8 cellular contexts compared by ENCODE assay signal in genomic region chr17:76671123-76671911, GRCh38. TPM values are rescaled to one million over a fixed set of nuclear protein-coding genes. Genes with fewer than 3 reads are reported as not detected.
A peak's percentile ranks its signal among the peaks of the same experiment; 100 is the strongest.
DNase-seq lines count a peak whose midpoint lies in the region; ATAC-seq lines count a peak whose summit lies in the region.

No MANE protein-coding gene starts in this region.

- no peaks in the 10 kb centered on the region for H3K9me3 ChIP-seq in effector memory CD4-positive, alpha-beta T cell (ENCODE audit: control insufficient read depth, low read length)

- DNase-seq in COLO668 (lab: John Stamatoyannopoulos, UW; ENCODE audit: unreplicated experiment), result peak; percentile 98
- DNase-seq in HT-29 (ENCODE audit: low spot score), result peak; percentile 99
- DNase-seq in NK-92 treated with Interleukin-12 subunit alpha and Interleukin-12 subunit beta, amount 100 ng/mL, for 24 hours (lab: John Stamatoyannopoulos, UW), result peak; percentile 99
- DNase-seq in activated CD8-positive, alpha-beta memory T cell treated with anti-CD3 and anti-CD28 coated beads for 4 hours (ENCODE audit: low read depth in 2 of 2), result peak; percentile 98
- peak; percentile 95 to 99 (median 99) for DNase-seq in effector memory CD4-positive, alpha-beta T cell
- peak; percentile 100 for DNase-seq in lung microvascular endothelial cell (ENCODE audit: low read depth in 2 of 2)
- peak; percentile 94 to 98 (median 97) for DNase-seq in stimulated activated CD4-positive, alpha-beta T cell treated with anti-CD3 and anti-CD28 coated beads, TNF-alpha, amount 100 ng/mL, for 4 hours (ENCODE audit: low read depth in 3 of 3)

- H3K27me3 ChIP-seq in effector memory CD4-positive, alpha-beta T cell (replicated peaks; ENCODE audit: control insufficient read depth, insufficient read depth, low read length, poor library complexity, severe bottlenecking), result no peaks in the 10 kb centered on the region

- H3K4me1 ChIP-seq in effector memory CD4-positive, alpha-beta T cell (ENCODE audit: control insufficient read depth, insufficient read depth, low read length, poor library complexity, severe bottlenecking), result peaks cover 11% of the 10 kb centered on the region

- ATAC-seq in GM21360 (IDR thresholded peaks at IDR 0.05; ENCODE audit: unreplicated experiment), result peak; percentile 96

- no peaks in the 10 kb centered on the region for H3K36me3 ChIP-seq in effector memory CD4-positive, alpha-beta T cell (ENCODE audit: control insufficient read depth, insufficient read depth, low read length)

- peak overlapping the region; percentile 80 for H3K27ac ChIP-seq in effector memory CD4-positive, alpha-beta T cell (ENCODE audit: insufficient read depth, low read length, poor library complexity, severe bottlenecking)

- peak overlapping the region; percentile 68 for H3K4me3 ChIP-seq in effector memory CD4-positive, alpha-beta T cell (ENCODE audit: insufficient read depth, low read depth, low read length, poor library complexity, severe bottlenecking)

RNA-seq across cellular contexts. Expression of gene ST6GALNAC1, which starts 27.8 kb away (rescaled TPM):
- total RNA-seq in HT-29 (2014; rRNA removed; shearing (Covaris generic)), result 5.3 and 9.6 TPM in 2 replicates
- not detected in 2 replicates for total RNA-seq in lung microvascular endothelial cell

RNA-seq across cellular contexts. Expression of gene MXRA7, which starts 39.4 kb away (rescaled TPM):
- total RNA-seq in HT-29 (2014; rRNA removed; shearing (Covaris generic)), result 0.23 and 0.99 TPM in 2 replicates
- total RNA-seq in lung microvascular endothelial cell, result 112 and 221 TPM in 2 replicates

RNA-seq across cellular contexts. Expression of gene JMJD6, which starts 55.1 kb away (rescaled TPM):
- total RNA-seq in HT-29 (2014; rRNA removed; shearing (Covaris generic)), result 28.0 and 34.0 TPM in 2 replicates
- 10.5 and 15.1 TPM in 2 replicates for total RNA-seq in lung microvascular endothelial cell

RNA-seq across cellular contexts. Expression of gene METTL23, which starts 55.3 kb away (rescaled TPM):
- total RNA-seq in HT-29 (2014; rRNA removed; shearing (Covaris generic)), result 52.1 and 52.8 TPM in 2 replicates
- 20.0 and 22.8 TPM in 2 replicates for total RNA-seq in lung microvascular endothelial cell

Comparison
In these comparisons a context has a peak if more than half of its experiments do, and no peak if none do; other contexts are left out.
1. Peak in every context shown above with its lines: DNase-seq, ATAC-seq, H3K4me3 ChIP-seq and H3K27ac ChIP-seq.
2. RNA of gene MXRA7, which starts 39.4 kb away (total RNA-seq): 112 to 221 TPM in lung microvascular endothelial cell; 0.23 to 0.99 TPM in HT-29; every median in the first group is over 10 times any median in the second.